11 cellular contexts compared by ENCODE assay signal in the genomic region with DNA sequence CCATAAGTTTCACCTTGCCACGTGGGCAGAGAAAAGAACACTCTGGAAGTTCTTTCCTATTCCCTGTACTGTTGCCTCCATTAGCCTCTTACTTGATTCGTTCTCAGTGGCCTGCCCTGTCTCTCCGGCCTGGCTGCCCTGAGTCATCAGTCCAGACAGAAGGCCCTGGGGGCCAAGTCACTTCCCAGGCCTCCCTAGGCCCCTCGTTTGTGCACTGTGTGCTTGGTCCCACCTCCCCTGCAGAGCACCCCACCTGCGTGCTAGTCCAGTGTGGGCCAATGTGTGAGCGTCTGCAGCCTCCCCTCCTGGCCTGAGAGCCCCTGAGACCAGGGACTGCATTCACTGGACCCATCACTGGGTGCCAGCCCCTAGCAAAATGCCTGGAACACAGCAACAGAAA.
DNase-seq lines count a peak whose midpoint lies in the region; FAIRE-seq and TF ChIP-seq lines count a peak whose summit lies in the region.
"Had no signal": no experiment of that assay in that cellular context is flagged by ENCODE, and none has a peak within 500 bp of the region (broad histone marks: within the 10 kb centered on the region; RNA-seq: fewer than 3 reads in every experiment).

No MANE protein-coding gene starts in this region.

- H3K9me3 ChIP-seq in kidney (ENCODE audit: control insufficient read depth in 1 of 2, low read length in 2 of 2) (no peaks in the 10 kb centered on the region), BE2C (no peaks in the 10 kb centered on the region)

- TF ChIP-seq CTCF in RWPE1 (conservative IDR thresholded peaks at IDR 0.05; ENCODE audit: low read depth) (no peak), kidney (IDR thresholded peaks at IDR 0.05; ENCODE audit: borderline replicate concordance, extremely low read depth, insufficient read depth) (no peak), BE2C (IDR thresholded peaks at IDR 0.05; ENCODE audit: low read depth, low read length) (no peak), dorsolateral prefrontal cortex (IDR thresholded peaks at IDR 0.05 in 54 of 56, conservative IDR thresholded peaks at IDR 0.05 in 2 of 56; ENCODE audit: low read depth in 1 of 56, partially characterized antibody in 56 of 56) (no peak)

- intact Hi-C loops in kidney (cut with DNase I) (no loop called here), dorsolateral prefrontal cortex (cut with DNase I) (loop anchor here in 1 of 2 donors (10.0 kb wide), 1 partner anchor 172 kb away; no protein-coding TSS in a partner anchor)

- peak; percentile 33 for DNase-seq in AG20443 (ENCODE audit: low spot score)
- no peak for DNase-seq in RWPE1 (ENCODE audit: low spot score)
- DNase-seq in kidney: no peak
- DNase-seq in renal cortical epithelial cell (ENCODE audit: low read depth): peak; percentile 27
- no peak for DNase-seq in BE2C
- no peak for DNase-seq in activated CD4-positive, alpha-beta T cell treated with anti-CD3 and anti-CD28 coated beads for 4 hours
- no peak for DNase-seq in dorsolateral prefrontal cortex
- no peak for DNase-seq in NCI-H2081 (lab: John Stamatoyannopoulos, UW)
- DNase-seq: activated CD8-positive, alpha-beta memory T cell treated with anti-CD3 and anti-CD28 coated beads, Interleukin-2, amount 10 ng/mL, durations not matched to agents 7 days and 5 days; NCI-H2081 treated with DMSO at 0.1 percent for 48 hours had no signal

- CTCF ChIA-PET in RWPE1 (lab: Yijun Ruan, JAX): no interaction called here

- H3K36me3 ChIP-seq in kidney (ENCODE audit: control insufficient read depth in 1 of 2, insufficient read depth in 2 of 2, low read length in 2 of 2) (no peaks in the 10 kb centered on the region), BE2C (no peaks in the 10 kb centered on the region)

- H3K4me1 ChIP-seq in kidney (ENCODE audit: control insufficient read depth in 1 of 2, insufficient read depth in 1 of 2, low read depth in 1 of 2, low read length in 2 of 2) (peaks cover 17 to 19% of the 10 kb centered on the region in 2 donors), BE2C (no peaks in the 10 kb centered on the region)

- POLR2A ChIA-PET in RWPE1 (lab: Yijun Ruan, JAX; ENCODE audit: low non-redundant PET): no interaction called here

- H3K27ac ChIP-seq in RWPE1 (peak overlapping the region; percentile 76), kidney (ENCODE audit: low read depth in 2 of 2, low read length in 2 of 2) (peak overlapping the region; percentile 26 to 88), dorsolateral prefrontal cortex (peak overlapping the region in 5 of 59 donors; percentile 12 to 78 (median 30))
- H3K27ac ChIP-seq: epithelial cell of prostate had no signal

- H3K27me3 ChIP-seq in BE2C: no peaks in the 10 kb centered on the region
- peaks cover 0 to 4% (median 0%) of the 10 kb centered on the region in 45 donors for H3K27me3 ChIP-seq in dorsolateral prefrontal cortex

- no peak overlapping the region for H3K4me3 ChIP-seq in kidney (ENCODE audit: low read length in 2 of 2)
- H3K4me3 ChIP-seq in BE2C (ENCODE audit: low read depth, low read length): no peak overlapping the region
- H3K4me3 ChIP-seq in dorsolateral prefrontal cortex: no peak overlapping the region

- no peak for FAIRE-seq in kidney (lab: Jason Lieb, UNC)

- H3K9ac ChIP-seq in kidney (ENCODE audit: low read length in 2 of 2): no peak overlapping the region

Comparison
In these comparisons a context has a peak if more than half of its experiments do, and no peak if none do; other contexts are left out.
1. DNase-seq: peak in AG20443 (single experiment) and renal cortical epithelial cell (single experiment); none in RWPE1 (single experiment), kidney (single experiment), BE2C (single experiment), activated CD4-positive, alpha-beta T cell treated with anti-CD3 and anti-CD28 coated beads for 4 hours (0 of 2), dorsolateral prefrontal cortex (0 of 10) and NCI-H2081 (0 of 2).